23 cellular contexts compared by ENCODE assay signal in the genomic region with DNA sequence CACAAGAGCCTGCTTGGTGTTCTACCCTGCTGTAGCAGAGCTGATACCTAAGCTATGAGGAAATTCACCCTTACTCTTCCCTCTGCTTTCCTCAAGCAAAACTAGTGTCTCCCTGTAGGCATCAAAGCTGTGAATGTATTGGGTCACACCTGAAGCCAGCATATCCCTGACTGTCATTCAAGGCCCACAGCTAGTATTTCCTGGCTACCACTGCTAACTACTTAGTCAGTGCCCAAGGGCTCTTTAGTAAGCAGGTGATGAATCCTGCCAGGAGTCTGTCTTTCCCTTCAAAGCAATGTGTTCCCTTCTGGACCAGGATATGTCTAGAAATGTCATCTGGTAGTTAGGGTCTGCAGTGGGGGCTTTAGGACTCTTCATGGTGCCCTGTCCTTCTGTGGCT.
"Had no signal": no experiment of that assay in that cellular context is flagged by ENCODE, and none has a peak within 500 bp of the region (broad histone marks: within the 10 kb centered on the region; RNA-seq: fewer than 3 reads in every experiment).

No MANE protein-coding gene starts in this region.

- DNase-seq: naive thymus-derived CD4-positive, alpha-beta T cell; natural killer cell; occipital lobe; psoas muscle; right cardiac atrium; right lobe of liver; sigmoid colon; small intestine; stimulated activated CD4-positive, alpha-beta T cell treated with anti-CD3 and anti-CD28 coated beads, Interleukin-15, amount 100 ng/mL, for 24 hours; stimulated activated CD4-positive, alpha-beta T cell treated with anti-CD3 and anti-CD28 coated beads, Interleukin-2, amount 100 ng/mL, for 24 hours; stimulated activated CD4-positive, alpha-beta T cell treated with anti-CD3 and anti-CD28 coated beads, Interleukin-2, amount 100 ng/mL, for 48 hours; stimulated activated CD4-positive, alpha-beta T cell treated with anti-CD3 and anti-CD28 coated beads, Interleukin-4, amount 100 ng/mL, for 24 hours; stimulated activated naive B cell treated with anti-CD40 and anti-IgM and Interleukin-4, amounts not matched to agents 10 μg/mL and 1 μg/mL and 100 μg/mL, for 72 hours; stimulated activated naive CD4-positive, alpha-beta T cell treated with Interleukin-2 at 50 U/mL for 16 hours; stomach; thyroid gland; upper lobe of right lung; uterus had no signal

- H3K4me3 ChIP-seq: neural progenitor cell, pancreas, psoas muscle, right lobe of liver, sigmoid colon, stomach, thoracic aorta, thyroid gland, tibial nerve, upper lobe of right lung, uterus had no signal

- H3K36me3 ChIP-seq: neural progenitor cell, pancreas, right lobe of liver, sigmoid colon, stomach, thoracic aorta, thyroid gland, tibial nerve, upper lobe of right lung, uterus had no signal

- H2AFZ ChIP-seq: neural progenitor cell had no signal

- H3K4me1 ChIP-seq: neural progenitor cell, pancreas, psoas muscle, right lobe of liver, sigmoid colon, stomach, thyroid gland, tibial nerve, upper lobe of right lung, uterus had no signal

- H3K27me3 ChIP-seq: neural progenitor cell, right lobe of liver, sigmoid colon, thyroid gland, upper lobe of right lung, uterus had no signal

- H3K4me2 ChIP-seq: neural progenitor cell had no signal

- FAIRE-seq: pancreas, small intestine had no signal

- H3K27ac ChIP-seq: neural progenitor cell, pancreas, psoas muscle, right lobe of liver, sigmoid colon, stomach, thoracic aorta, thyroid gland, tibial nerve, upper lobe of right lung, uterus had no signal

- ATAC-seq: naive thymus-derived CD4-positive, alpha-beta T cell; natural killer cell; pancreas; psoas muscle; right cardiac atrium; right lobe of liver; stimulated activated effector memory CD8-positive, alpha-beta T cell treated with anti-CD3 and anti-CD28 coated beads, Interleukin-12 subunit alpha, Interleukin-12 subunit beta, amount 100 ng/mL, for 72 hours; stimulated activated naive B cell treated with anti-CD40 and anti-IgM and Interleukin-4, amounts not matched to agents 10 μg/mL and 1 μg/mL and 100 μg/mL, for 72 hours; upper lobe of right lung had no signal

- H3K9me3 ChIP-seq: pancreas, psoas muscle, right lobe of liver, sigmoid colon, stomach, thoracic aorta, thyroid gland, tibial nerve, upper lobe of right lung, uterus had no signal
